1 cellular context compared by ENCODE assay signal in genomic region chr3:119257654-119258410, GRCh38.
TF ChIP-seq lines count a peak whose summit lies in the region.

No MANE protein-coding gene starts in this region.

TF ChIP-seq in GM12878, 131 proteins besides CTCF, POLR2A, EP300 and RAD21:
- no peak for TF ChIP-seq NFXL1 (IDR thresholded peaks at IDR 0.05; ENCODE audit: borderline replicate concordance)
- TF ChIP-seq, protein P1, sequence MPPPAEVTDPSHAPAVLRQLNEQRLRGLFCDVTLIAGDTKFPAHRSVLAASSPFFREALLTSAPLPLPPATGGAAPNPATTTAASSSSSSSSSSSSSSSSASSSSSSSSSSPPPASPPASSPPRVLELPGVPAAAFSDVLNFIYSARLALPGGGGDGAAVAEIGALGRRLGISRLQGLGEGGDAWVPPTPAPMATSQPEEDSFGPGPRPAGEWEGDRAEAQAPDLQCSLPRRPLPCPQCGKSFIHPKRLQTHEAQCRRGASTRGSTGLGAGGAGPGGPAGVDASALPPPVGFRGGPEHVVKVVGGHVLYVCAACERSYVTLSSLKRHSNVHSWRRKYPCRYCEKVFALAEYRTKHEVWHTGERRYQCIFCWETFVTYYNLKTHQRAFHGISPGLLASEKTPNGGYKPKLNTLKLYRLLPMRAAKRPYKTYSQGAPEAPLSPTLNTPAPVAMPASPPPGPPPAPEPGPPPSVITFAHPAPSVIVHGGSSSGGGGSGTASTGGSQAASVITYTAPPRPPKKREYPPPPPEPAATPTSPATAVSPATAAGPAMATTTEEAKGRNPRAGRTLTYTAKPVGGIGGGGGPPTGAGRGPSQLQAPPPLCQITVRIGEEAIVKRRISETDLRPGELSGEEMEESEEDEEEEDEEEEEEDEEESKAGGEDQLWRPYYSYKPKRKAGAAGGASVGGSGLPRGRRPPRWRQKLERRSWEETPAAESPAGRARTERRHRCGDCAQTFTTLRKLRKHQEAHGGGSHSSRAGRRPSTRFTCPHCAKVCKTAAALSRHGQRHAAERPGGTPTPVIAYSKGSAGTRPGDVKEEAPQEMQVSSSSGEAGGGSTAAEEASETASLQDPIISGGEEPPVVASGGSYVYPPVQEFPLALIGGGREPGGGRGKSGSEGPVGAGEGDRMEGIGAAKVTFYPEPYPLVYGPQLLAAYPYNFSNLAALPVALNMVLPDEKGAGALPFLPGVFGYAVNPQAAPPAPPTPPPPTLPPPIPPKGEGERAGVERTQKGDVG (CRISPR knock-in tag; IDR thresholded peaks at IDR 0.05) = no peak
- peak; percentile 70 to 96; a peak in 3 of 4 replicates for TF ChIP-seq SRF (IDR thresholded peaks at IDR 0.05; ENCODE audit: low read depth in 2 of 2, low read length in 2 of 2)
